In the genomic region with DNA sequence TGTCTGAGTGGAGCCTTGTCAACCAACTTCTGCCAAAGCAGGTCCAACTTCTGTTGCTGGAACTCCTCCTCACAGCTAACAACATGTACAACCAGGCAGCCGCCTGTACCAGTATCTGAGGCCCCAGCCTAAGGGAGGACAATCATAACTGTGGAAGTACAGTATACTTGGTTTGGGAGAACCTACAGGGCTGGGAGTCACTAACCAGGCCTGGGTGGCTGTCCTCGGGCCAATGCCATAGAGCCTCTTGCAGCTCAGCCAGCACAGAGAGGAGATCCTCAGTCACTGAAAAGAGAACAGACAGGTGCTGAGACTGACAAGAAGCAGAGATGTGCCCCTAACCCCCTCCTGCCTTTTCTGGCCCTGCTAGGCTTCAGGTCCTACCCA, we compare ENCODE assay signal across 8 cellular contexts. TPM values are rescaled to one million over a fixed set of nuclear protein-coding genes. Genes with fewer than 3 reads are reported as not detected.
DNase-seq lines count a peak whose midpoint lies in the region; ATAC-seq, FAIRE-seq and TF ChIP-seq lines count a peak whose summit lies in the region.

No MANE protein-coding gene starts in this region.

- BruUV-seq in OCI-LY7 (replicated peaks; lab: Mats Ljungman, UMichigan) (no TSS peak), endothelial cell of umbilical vein (replicated peaks; lab: Mats Ljungman, UMichigan) (no TSS peak)

- H3K27ac ChIP-seq in OCI-LY7 (ENCODE audit: low read depth, low read length, poor library complexity, severe bottlenecking) (no peak overlapping the region), endothelial cell of umbilical vein (ENCODE audit: insufficient read depth, low read depth, low read length) (no peak overlapping the region), parathyroid adenoma (peak overlapping the region; percentile 81)

- POLR2A ChIA-PET in OCI-LY7 (lab: Charles Lee) (interaction anchor here (0.5 to 2.0 kb wide), 2 partner anchors 10 to 1481 kb away, joined by 4 to 9 read pairs; a partner anchor contains a TSS), endothelial cell of umbilical vein (lab: Charles Lee) (interaction anchor here (0.9 to 4.2 kb wide), 2 partner anchors 9 to 12 kb away, joined by 4 to 17 read pairs; a partner anchor contains a TSS)

- peak overlapping the region; percentile 90 for H3K4me2 ChIP-seq in OCI-LY7 (ENCODE audit: low read length)
- peak overlapping the region; percentile 68 for H3K4me2 ChIP-seq in endothelial cell of umbilical vein (ENCODE audit: insufficient read depth, low read length)
- H3K4me2 ChIP-seq in parathyroid adenoma (ENCODE audit: low read length) = peak overlapping the region; percentile 94

- dilution Hi-C loops in endothelial cell of umbilical vein (cut with MboI; ENCODE audit: extremely low pct_ligation_motif_present, low sequenced_read_pairs) = no loop called here

- no peak for FAIRE-seq in endothelial cell of umbilical vein (lab: Jason Lieb, UNC)

- H2AFZ ChIP-seq in OCI-LY7 (ENCODE audit: low read length) (no peak overlapping the region), endothelial cell of umbilical vein (ENCODE audit: low read depth, low read length) (no peak overlapping the region), parathyroid adenoma (peak overlapping the region; percentile 95)

- H4K20me1 ChIP-seq in OCI-LY7 (ENCODE audit: insufficient read depth, low read length) (no peaks in the 10 kb centered on the region), endothelial cell of umbilical vein (replicated peaks; ENCODE audit: control insufficient read depth, extremely low read depth, insufficient read depth, low read length) (no peaks in the 10 kb centered on the region)

- intact Hi-C loops in OCI-LY7 (cut with micrococcal nuclease; ENCODE audit: unreplicated experiment) = no loop called here
- intact Hi-C loops in endothelial cell of umbilical vein (cut with micrococcal nuclease) = no loop called here

- peak overlapping the region; percentile 80 for H3K4me3 ChIP-seq in OCI-LY7 (ENCODE audit: low read depth, low read length, poor library complexity, severe bottlenecking)
- H3K4me3 ChIP-seq in endothelial cell of umbilical vein (replicated peaks in 1 of 3; ENCODE audit: insufficient read depth in 1 of 3, low read depth in 1 of 3, low read length in 3 of 3) = peak overlapping the region in 2 of 3 experiments; percentile 70 to 78
- H3K4me3 ChIP-seq in parathyroid adenoma (ENCODE audit: low read depth, low read length) = peak overlapping the region; percentile 89

- H3K36me3 ChIP-seq in ES-I3 (ENCODE audit: insufficient read depth, low read length) (no peaks in the 10 kb centered on the region), OCI-LY7 (ENCODE audit: insufficient read depth, low read length) (peaks cover 47% of the 10 kb centered on the region), endothelial cell of umbilical vein (ENCODE audit: control insufficient read depth in 2 of 2, extremely low read depth in 1 of 2, insufficient read depth in 2 of 2, low read length in 2 of 2) (peaks cover 5 to 43% of the 10 kb centered on the region in 2 experiments), parathyroid adenoma (ENCODE audit: control insufficient read depth, insufficient read depth, low read length) (no peaks in the 10 kb centered on the region)

- H3K9me2 ChIP-seq in OCI-LY7 (ENCODE audit: insufficient read depth, low read length) = no peaks in the 10 kb centered on the region

- no peaks in the 10 kb centered on the region for H3K9me3 ChIP-seq in ES-I3 (ENCODE audit: control insufficient read depth, insufficient read depth, low read length)
- H3K9me3 ChIP-seq in OCI-LY7 (ENCODE audit: low read length) = no peaks in the 10 kb centered on the region
- no peaks in the 10 kb centered on the region for H3K9me3 ChIP-seq in endothelial cell of umbilical vein (replicated peaks; ENCODE audit: control insufficient read depth, insufficient read depth, low read length)
- H3K9me3 ChIP-seq in parathyroid adenoma (ENCODE audit: control insufficient read depth, low read length) = no peaks in the 10 kb centered on the region

- H3K9ac ChIP-seq in ES-I3 (ENCODE audit: low read depth, low read length) (peak overlapping the region; percentile 61; the same call in 1 of the 2 replicates), endothelial cell of umbilical vein (replicated peaks; ENCODE audit: extremely low read depth, insufficient read depth, low read length) (no peak overlapping the region), parathyroid adenoma (no peak overlapping the region)

- H3K79me2 ChIP-seq in OCI-LY7 (ENCODE audit: insufficient read depth, low read depth, low read length) = peaks cover 21% of the 10 kb centered on the region; the same call in 1 of the 2 replicates
- peaks cover 21% of the 10 kb centered on the region for H3K79me2 ChIP-seq in endothelial cell of umbilical vein (ENCODE audit: control insufficient read depth, insufficient read depth, low read length)
- peaks cover 3% of the 10 kb centered on the region for H3K79me2 ChIP-seq in parathyroid adenoma

- ATAC-seq in HG03469 (IDR thresholded peaks at IDR 0.05; ENCODE audit: unreplicated experiment) = no peak
- no peak for ATAC-seq in HG03439 (IDR thresholded peaks at IDR 0.05; ENCODE audit: unreplicated experiment)

- H3K27me3 ChIP-seq in endothelial cell of umbilical vein (ENCODE audit: control insufficient read depth in 2 of 2, insufficient read depth in 2 of 2, low read length in 2 of 2) (no peaks in the 10 kb centered on the region), parathyroid adenoma (ENCODE audit: control insufficient read depth, insufficient read depth, low read length) (no peaks in the 10 kb centered on the region)

- DNase-seq in OCI-LY7 (ENCODE audit: low spot score) (no peak), endothelial cell of umbilical vein (ENCODE audit: low read depth, low spot score) (no peak), SIG-M5 treated with dmso at 0.1 percent for 504 hours (lab: John Stamatoyannopoulos, UW; ENCODE audit: unreplicated experiment) (no peak), NCI-H187 treated with DMSO at 0.1 percent for 48 hours (lab: John Stamatoyannopoulos, UW) (no peak)

- TF ChIP-seq POLR2A in endothelial cell of umbilical vein (IDR thresholded peaks at IDR 0.05; ENCODE audit: low read depth, low read length) = no peak

- no peak for TF ChIP-seq CTCF in OCI-LY7 (conservative IDR thresholded peaks at IDR 0.05; ENCODE audit: low read length)
- no peak for TF ChIP-seq CTCF in endothelial cell of umbilical vein (IDR thresholded peaks at IDR 0.05; ENCODE audit: extremely low read depth in 1 of 2, insufficient read depth in 1 of 2, low read depth in 1 of 2, low read length in 2 of 2)
- no peak for TF ChIP-seq CTCF in parathyroid adenoma (IDR thresholded peaks at IDR 0.05)

- H3K9me1 ChIP-seq in endothelial cell of umbilical vein (replicated peaks; ENCODE audit: control insufficient read depth, extremely low read depth, insufficient read depth, low read length) = no peaks in the 10 kb centered on the region

- H3K4me1 ChIP-seq in ES-I3 (ENCODE audit: insufficient read depth, low read length) (0 out of 2 replicates have a peak, but pooled peaks cover 5% of the 10 kb centered on the region), OCI-LY7 (ENCODE audit: insufficient read depth, low read length, poor library complexity, severe bottlenecking) (peaks cover 22% of the 10 kb centered on the region), endothelial cell of umbilical vein (ENCODE audit: control insufficient read depth, extremely low read depth, insufficient read depth, low read length) (peaks cover 22% of the 10 kb centered on the region), parathyroid adenoma (peaks cover 12% of the 10 kb centered on the region)

- CTCF ChIA-PET in OCI-LY7 (lab: Charles Lee; ENCODE audit: unreplicated experiment) = interaction anchor here (1.1 kb wide), 1 partner anchor 10 kb away, joined by 3 read pairs; a partner anchor contains a TSS
- CTCF ChIA-PET in endothelial cell of umbilical vein (lab: Charles Lee) = interaction anchor here (1.4 to 8.3 kb wide), 2 partner anchors 10 to 29 kb away, joined by 10 to 127 read pairs; a partner anchor contains a TSS

RNA-seq across cellular contexts. Expression of a gene that starts 1.2 kb away (rescaled TPM):
- 26.3 and 36.2 TPM in 2 replicates for total RNA-seq in OCI-LY7 (2014; rRNA removed; shearing (Covaris generic))
- total RNA-seq in OCI-LY7 (2022) (35.0 and 35.7 TPM in 2 replicates), endothelial cell of umbilical vein (20.4 and 22.7 TPM in 2 replicates)
- 60.8 and 66.0 TPM in 2 replicates for polyA plus RNA-seq in endothelial cell of umbilical vein
- 27.6 and 33.5 TPM in 2 replicates for polyA plus RNA-seq in endothelial cell of umbilical vein (2011; cell fraction: cytosol; rRNA removed)
- 94.8 and 97.8 TPM in 2 replicates for polyA plus RNA-seq in endothelial cell of umbilical vein (2011; cell fraction: nucleus; rRNA removed)
- 16.1 and 17.5 TPM in 2 replicates for polyA plus RNA-seq in endothelial cell of umbilical vein (2012)
- polyA minus RNA-seq in endothelial cell of umbilical vein = 51.4 and 57.0 TPM in 2 replicates
- polyA minus RNA-seq in endothelial cell of umbilical vein (2011; cell fraction: cytosol; rRNA and poly(A)+ RNA removed) = 23.5 TPM
- polyA minus RNA-seq in endothelial cell of umbilical vein (2011; cell fraction: nucleus; rRNA and poly(A)+ RNA removed) = 14.4 and 17.6 TPM in 2 replicates

RNA-seq across cellular contexts. Expression of a gene that starts 4.7 kb away (rescaled TPM):
- total RNA-seq in OCI-LY7 (2014; rRNA removed; shearing (Covaris generic)) = 255 and 309 TPM in 2 replicates
- 124 and 147 TPM in 2 replicates for total RNA-seq in OCI-LY7 (2022)
- total RNA-seq in endothelial cell of umbilical vein = 74.5 and 91.1 TPM in 2 replicates
- polyA plus RNA-seq in endothelial cell of umbilical vein = 91.4 and 140 TPM in 2 replicates
- polyA plus RNA-seq in endothelial cell of umbilical vein (2011; cell fraction: cytosol; rRNA removed) = 67.9 and 83.8 TPM in 2 replicates
- 28.7 and 33.7 TPM in 2 replicates for polyA plus RNA-seq in endothelial cell of umbilical vein (2011; cell fraction: nucleus; rRNA removed)
- polyA plus RNA-seq in endothelial cell of umbilical vein (2012) = 74.2 and 75.4 TPM in 2 replicates
- polyA minus RNA-seq in endothelial cell of umbilical vein = 54.4 and 55.5 TPM in 2 replicates
- polyA minus RNA-seq in endothelial cell of umbilical vein (2011; cell fraction: cytosol; rRNA and poly(A)+ RNA removed) = 94.3 TPM
- 26.0 and 38.9 TPM in 2 replicates for polyA minus RNA-seq in endothelial cell of umbilical vein (2011; cell fraction: nucleus; rRNA and poly(A)+ RNA removed)

RNA-seq across cellular contexts. Expression of a gene that starts 10.0 kb away (rescaled TPM):
- total RNA-seq in OCI-LY7 (2014; rRNA removed; shearing (Covaris generic)) = 92.0 and 101 TPM in 2 replicates
- 128 and 131 TPM in 2 replicates for total RNA-seq in OCI-LY7 (2022)
- 161 and 192 TPM in 2 replicates for total RNA-seq in endothelial cell of umbilical vein
- polyA plus RNA-seq in endothelial cell of umbilical vein = 319 and 337 TPM in 2 replicates
- polyA plus RNA-seq in endothelial cell of umbilical vein (2011; cell fraction: cytosol; rRNA removed) = 116 and 132 TPM in 2 replicates
- 987 and 1,038 TPM in 2 replicates for polyA plus RNA-seq in endothelial cell of umbilical vein (2011; cell fraction: nucleus; rRNA removed)
- 109 and 131 TPM in 2 replicates for polyA plus RNA-seq in endothelial cell of umbilical vein (2012)
- 292 and 353 TPM in 2 replicates for polyA minus RNA-seq in endothelial cell of umbilical vein
- polyA minus RNA-seq in endothelial cell of umbilical vein (2011; cell fraction: cytosol; rRNA and poly(A)+ RNA removed) = 51.5 TPM
- polyA minus RNA-seq in endothelial cell of umbilical vein (2011; cell fraction: nucleus; rRNA and poly(A)+ RNA removed) = 147 and 154 TPM in 2 replicates

RNA-seq across cellular contexts. Expression of a gene that starts 12.0 kb away (rescaled TPM):
- 295 and 319 TPM in 2 replicates for total RNA-seq in OCI-LY7 (2014; rRNA removed; shearing (Covaris generic))
- total RNA-seq in OCI-LY7 (2022) (328 and 360 TPM in 2 replicates), endothelial cell of umbilical vein (189 and 195 TPM in 2 replicates)
- 134 and 167 TPM in 2 replicates for polyA plus RNA-seq in endothelial cell of umbilical vein
- 202 and 221 TPM in 2 replicates for polyA plus RNA-seq in endothelial cell of umbilical vein (2011; cell fraction: cytosol; rRNA removed)
- 255 and 269 TPM in 2 replicates for polyA plus RNA-seq in endothelial cell of umbilical vein (2011; cell fraction: nucleus; rRNA removed)
- 194 and 239 TPM in 2 replicates for polyA plus RNA-seq in endothelial cell of umbilical vein (2012)
- 350 and 383 TPM in 2 replicates for polyA minus RNA-seq in endothelial cell of umbilical vein
- 325 TPM for polyA minus RNA-seq in endothelial cell of umbilical vein (2011; cell fraction: cytosol; rRNA and poly(A)+ RNA removed)
- polyA minus RNA-seq in endothelial cell of umbilical vein (2011; cell fraction: nucleus; rRNA and poly(A)+ RNA removed) = 82.4 and 114 TPM in 2 replicates

RNA-seq across cellular contexts. Expression of a gene that starts 27.2 kb away (rescaled TPM):
- total RNA-seq in OCI-LY7 (2014; rRNA removed; shearing (Covaris generic)) = 45.3 and 48.4 TPM in 2 replicates
- total RNA-seq in OCI-LY7 (2022) (36.9 and 47.4 TPM in 2 replicates), endothelial cell of umbilical vein (23.0 and 26.9 TPM in 2 replicates)
- polyA plus RNA-seq in endothelial cell of umbilical vein = 32.7 and 37.9 TPM in 2 replicates
- polyA plus RNA-seq in endothelial cell of umbilical vein (2011; cell fraction: cytosol; rRNA removed) = 17.3 and 24.1 TPM in 2 replicates
- polyA plus RNA-seq in endothelial cell of umbilical vein (2011; cell fraction: nucleus; rRNA removed) = 92.9 and 98.1 TPM in 2 replicates
- 10.7 and 13.5 TPM in 2 replicates for polyA plus RNA-seq in endothelial cell of umbilical vein (2012)
- polyA minus RNA-seq in endothelial cell of umbilical vein = 24.2 and 26.3 TPM in 2 replicates
- 48.4 TPM for polyA minus RNA-seq in endothelial cell of umbilical vein (2011; cell fraction: cytosol; rRNA and poly(A)+ RNA removed)
- 28.8 and 28.9 TPM in 2 replicates for polyA minus RNA-seq in endothelial cell of umbilical vein (2011; cell fraction: nucleus; rRNA and poly(A)+ RNA removed)
